In the genomic region with DNA sequence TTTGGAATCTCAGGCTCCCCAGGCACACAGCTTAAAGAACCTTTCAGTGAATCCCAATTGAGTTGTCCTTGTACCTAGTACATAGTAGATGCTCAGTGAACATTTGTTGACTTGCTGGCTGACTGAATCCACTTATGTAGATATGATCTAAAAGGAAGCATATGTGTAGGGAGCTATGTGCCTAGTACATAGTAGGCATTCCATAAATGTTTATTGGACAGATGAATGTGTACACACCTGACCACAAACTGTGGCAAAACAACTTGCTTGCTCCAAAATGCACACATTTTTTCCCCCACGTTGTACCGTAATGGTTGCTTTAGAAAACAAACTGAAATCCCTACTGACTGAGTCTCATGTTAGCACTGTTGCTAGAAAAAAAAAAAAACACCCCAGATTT, we compare ENCODE assay signal across 22 cellular contexts.
DNase-seq lines count a peak whose midpoint lies in the region; ATAC-seq, FAIRE-seq and TF ChIP-seq lines count a peak whose summit lies in the region.
"Had no signal": no experiment of that assay in that cellular context is flagged by ENCODE, and none has a peak within 500 bp of the region (broad histone marks: within the 10 kb centered on the region; RNA-seq: fewer than 3 reads in every experiment).

No MANE protein-coding gene starts in this region.

- peaks cover 41% of the 10 kb centered on the region for H3K27me3 Mint-ChIP-seq in T-helper 1 cell treated with Interleukin-12 subunit alpha and Interleukin-12 subunit beta and Interleukin-4 antibody, amounts not matched to agents 30 μg/mL and 1 μg/mL, for 36 hours (ENCODE audit: low read depth)
- H3K27me3 Mint-ChIP-seq in natural killer cell treated with Interleukin-12 subunit alpha and Interleukin-12 subunit beta and Interleukin-15 and Interleukin-18, amount 100 ng/mL, for 72 hours: no peaks in the 10 kb centered on the region
- H3K27me3 Mint-ChIP-seq in natural killer cell (ENCODE audit: low read depth in 2 of 2): peaks cover 4 to 7% of the 10 kb centered on the region in 2 donors

- no peaks in the 10 kb centered on the region for H3K27me3 ChIP-seq in GM12878 (replicated peaks in 1 of 2; ENCODE audit: control insufficient read depth in 2 of 2, insufficient read depth in 2 of 2, low read length in 1 of 2)

- no peaks in the 10 kb centered on the region; the same call in 2 of the 3 replicates for H3K9me3 ChIP-seq in GM12878 (replicated peaks; ENCODE audit: control insufficient read depth, insufficient read depth, low read length)
- H3K9me3 ChIP-seq: BE2C had no signal

- CTCF ChIA-PET in GM12878 (lab: Yijun Ruan, JAX): interaction anchor here (0.7 to 5.5 kb wide), 8 partner anchors 11 to 78 kb away, joined by 3 to 68 read pairs (median 10); no protein-coding TSS in a partner anchor

- no peaks in the 10 kb centered on the region for H4K20me1 ChIP-seq in GM12878 (ENCODE audit: control insufficient read depth, insufficient read depth)

- no peak for TF ChIP-seq EP300 in GM12878 (IDR thresholded peaks at IDR 0.05; ENCODE audit: borderline replicate concordance in 1 of 2, control insufficient read depth in 1 of 2, low read depth in 2 of 2, low read length in 2 of 2)

- DNase-seq in T-helper 1 cell (no peak), natural killer cell (no peak), GM12878 (ENCODE audit: low read depth, low spot score) (no peak), NCI-H146 treated with DMSO at 0.1 percent for 48 hours (lab: John Stamatoyannopoulos, UW; ENCODE audit: unreplicated experiment) (no peak)
- DNase-seq in natural killer cell treated with Interleukin-12 subunit alpha and Interleukin-12 subunit beta and Interleukin-15 and Interleukin-18, amount 100 ng/mL, for 72 hours (ENCODE audit: low spot score): no peak
- no peak for DNase-seq in stimulated activated CD4-positive, alpha-beta T cell treated with anti-CD3 and anti-CD28 coated beads, Interleukin-4, amount 100 ng/mL, for 1 hour
- DNase-seq: BE2C, DMS79, GM23248, KG1, NCI-H1048, NCI-H1436 treated with DMSO at 0.1 percent for 48 hours, NCI-H2081, NCI-H748 treated with DMSO at 0.1 percent for 48 hours had no signal

- H3K4me1 ChIP-seq in GM12878 (ENCODE audit: control insufficient read depth, insufficient read depth, low read length): peaks cover 30% of the 10 kb centered on the region
- H3K4me1 ChIP-seq: BE2C had no signal

- H3K27ac ChIP-seq in GM12878 (ENCODE audit: control insufficient read depth, insufficient read depth): no peak overlapping the region
- H3K27ac ChIP-seq: 22Rv1, GM23248, PC-9 had no signal

- H3K27ac Mint-ChIP-seq in T-helper 1 cell treated with Interleukin-12 subunit alpha and Interleukin-12 subunit beta and Interleukin-4 antibody, amounts not matched to agents 30 μg/mL and 1 μg/mL, for 36 hours: peak overlapping the region; percentile 47
- H3K27ac Mint-ChIP-seq in natural killer cell treated with Interleukin-12 subunit alpha and Interleukin-12 subunit beta and Interleukin-15 and Interleukin-18, amount 100 ng/mL, for 72 hours: peak overlapping the region; percentile 88 to 96
- H3K27ac Mint-ChIP-seq in natural killer cell: peak overlapping the region in 1 of 2 donors; percentile 75

- H3K9ac ChIP-seq in GM12878 (ENCODE audit: control insufficient read depth, insufficient read depth, low read length): no peak overlapping the region
- H3K9ac ChIP-seq: GM23248 had no signal

- peak overlapping the region; percentile 57; the same call in 1 of the 2 replicates for H3K4me2 ChIP-seq in GM12878 (ENCODE audit: control insufficient read depth, insufficient read depth)
- H3K4me2 ChIP-seq: PC-9 had no signal

- in situ Hi-C loops in GM12878 (cut with MboI): no loop called here

- H3K4me3 Mint-ChIP-seq in T-helper 1 cell treated with Interleukin-12 subunit alpha and Interleukin-12 subunit beta and Interleukin-4 antibody, amounts not matched to agents 30 μg/mL and 1 μg/mL, for 36 hours: peak overlapping the region; percentile 13
- H3K4me3 Mint-ChIP-seq in natural killer cell treated with Interleukin-12 subunit alpha and Interleukin-12 subunit beta and Interleukin-15 and Interleukin-18, amount 100 ng/mL, for 72 hours: peak overlapping the region; percentile 68
- no peak overlapping the region for H3K4me3 Mint-ChIP-seq in natural killer cell

- POLR2A ChIA-PET in GM12878 (lab: Charles Lee): interaction anchor here (1.1 to 4.3 kb wide), 6 partner anchors 9 to 212 kb away, joined by 3 to 21 read pairs (median 5); no protein-coding TSS in a partner anchor

- H3K4me1 Mint-ChIP-seq in T-helper 1 cell treated with Interleukin-12 subunit alpha and Interleukin-12 subunit beta and Interleukin-4 antibody, amounts not matched to agents 30 μg/mL and 1 μg/mL, for 36 hours (ENCODE audit: low read depth): peaks cover 56% of the 10 kb centered on the region
- H3K4me1 Mint-ChIP-seq in natural killer cell treated with Interleukin-12 subunit alpha and Interleukin-12 subunit beta and Interleukin-15 and Interleukin-18, amount 100 ng/mL, for 72 hours (ENCODE audit: low read depth in 2 of 2): peaks cover 65 to 84% of the 10 kb centered on the region in 2 donors
- peaks cover 53 to 57% of the 10 kb centered on the region in 2 donors for H3K4me1 Mint-ChIP-seq in natural killer cell

- TF ChIP-seq POLR2A in GM12878 (IDR thresholded peaks at IDR 0.05; ENCODE audit: low read depth, low read length): no peak

- no peak for TF ChIP-seq RAD21 in GM12878 (IDR thresholded peaks at IDR 0.05; ENCODE audit: insufficient read depth, low read depth, low read length)

- no peaks in the 10 kb centered on the region for H3K79me2 ChIP-seq in GM12878 (ENCODE audit: control insufficient read depth, insufficient read depth, low read length)

- SMC1A ChIA-PET in GM12878 (lab: Charles Lee; ENCODE audit: uncharacterized antibody, unreplicated experiment): interaction anchor here (1.0 to 6.7 kb wide), 8 partner anchors 10 to 73 kb away, joined by 3 to 133 read pairs (median 6); no protein-coding TSS in a partner anchor

- H3K36me3 Mint-ChIP-seq in T-helper 1 cell treated with Interleukin-12 subunit alpha and Interleukin-12 subunit beta and Interleukin-4 antibody, amounts not matched to agents 30 μg/mL and 1 μg/mL, for 36 hours (ENCODE audit: low read depth): peaks cover 29% of the 10 kb centered on the region
- H3K36me3 Mint-ChIP-seq in natural killer cell treated with Interleukin-12 subunit alpha and Interleukin-12 subunit beta and Interleukin-15 and Interleukin-18, amount 100 ng/mL, for 72 hours: no peaks in the 10 kb centered on the region
- H3K36me3 Mint-ChIP-seq in natural killer cell: peaks cover 15% of the 10 kb centered on the region

- no peak for ATAC-seq in natural killer cell treated with Interleukin-12 subunit alpha and Interleukin-12 subunit beta and Interleukin-15 and Interleukin-18, amount 100 ng/mL, for 72 hours
- no peak for ATAC-seq in natural killer cell
- ATAC-seq in GM12878: no peak
- no peak for ATAC-seq in GM19452 (IDR thresholded peaks at IDR 0.05; ENCODE audit: unreplicated experiment)
- ATAC-seq: HCT116 had no signal

- H3K36me3 ChIP-seq in GM12878 (ENCODE audit: control insufficient read depth in 2 of 2, insufficient read depth in 2 of 2, low read length in 1 of 2): no peaks in the 10 kb centered on the region
- H3K36me3 ChIP-seq: BE2C had no signal

- WGBS in GM12878 (ENCODE audit: insufficient coverage, insufficient replicate concordance, low lambda C conversion rate, missing lambda C conversion rate): 96% methylated on average over 2 of the region's 2 CpGs

- no TSS peak for BruUV-seq in GM12878 (replicated peaks; lab: Mats Ljungman, UMichigan)

- FAIRE-seq in GM12878 (lab: Jason Lieb, UNC): no peak
- FAIRE-seq: D721Med, G401.6 had no signal

- TF ChIP-seq CTCF in natural killer cell (IDR thresholded peaks at IDR 0.05): no peak
- no peak for TF ChIP-seq CTCF in GM12878 (IDR thresholded peaks at IDR 0.05 in 2 of 3, conservative IDR thresholded peaks at IDR 0.05 in 1 of 3; ENCODE audit: control insufficient read depth in 2 of 3, extremely low read depth in 1 of 3, insufficient read depth in 1 of 3, low read depth in 3 of 3, low read length in 3 of 3)

- no peak overlapping the region for H2AFZ ChIP-seq in GM12878 (ENCODE audit: control insufficient read depth, low read depth, low read length)
- H2AFZ ChIP-seq: GM23248, PC-9 had no signal

- H3K9me3 Mint-ChIP-seq in T-helper 1 cell treated with Interleukin-12 subunit alpha and Interleukin-12 subunit beta and Interleukin-4 antibody, amounts not matched to agents 30 μg/mL and 1 μg/mL, for 36 hours: peaks cover 22% of the 10 kb centered on the region
- peaks cover 2% of the 10 kb centered on the region for H3K9me3 Mint-ChIP-seq in natural killer cell treated with Interleukin-12 subunit alpha and Interleukin-12 subunit beta and Interleukin-15 and Interleukin-18, amount 100 ng/mL, for 72 hours
- H3K9me3 Mint-ChIP-seq in natural killer cell: no peaks in the 10 kb centered on the region
- H3K9me3 Mint-ChIP-seq: CD8-positive, alpha-beta memory T cell had no signal

- no peak overlapping the region for H3K4me3 ChIP-seq in GM12878
- H3K4me3 ChIP-seq: GM23248, PC-9 had no signal

- intact Hi-C loops in natural killer cell (cut with micrococcal nuclease) (no loop called here), GM12878 (cut with micrococcal nuclease; ENCODE audit: unreplicated experiment) (no loop called here)

- RAD21 ChIA-PET in GM12878 (lab: Charles Lee; ENCODE audit: unreplicated experiment): interaction anchor here (0.9 to 5.1 kb wide), 9 partner anchors 10 to 552 kb away, joined by 3 to 45 read pairs (median 6); no protein-coding TSS in a partner anchor

TF ChIP-seq in GM12878, 131 proteins besides CTCF, POLR2A, EP300 and RAD21:
- no peak for TF ChIP-seq HDAC2 (IDR thresholded peaks at IDR 0.05)
